Comparison of ENCODE assay signal across 8 cellular contexts in the genomic region with DNA sequence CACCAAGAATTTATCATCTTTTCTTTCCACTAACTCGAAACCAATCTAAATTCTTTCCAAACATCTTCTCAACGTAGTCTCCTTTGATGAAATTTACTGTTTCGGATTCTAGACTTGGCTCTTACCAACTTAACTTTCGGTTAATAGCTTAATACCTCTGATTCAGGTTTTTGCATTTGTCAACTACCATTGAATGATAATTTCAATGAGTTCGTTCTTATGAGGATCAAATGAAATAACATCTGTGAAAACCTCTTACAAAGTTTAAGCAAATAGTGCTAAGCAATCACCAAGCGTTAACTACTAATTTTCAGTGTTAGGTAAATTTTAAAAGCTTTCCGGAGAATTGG. TPM values are rescaled to one million over a fixed set of nuclear protein-coding genes. Genes with fewer than 3 reads are reported as not detected.
DNase-seq lines count a peak whose midpoint lies in the region; ATAC-seq, FAIRE-seq and TF ChIP-seq lines count a peak whose summit lies in the region.

No MANE protein-coding gene starts in this region.

- no peak for ATAC-seq in GM21381 (IDR thresholded peaks at IDR 0.05; ENCODE audit: unreplicated experiment)

- FAIRE-seq in GM18507 (lab: Jason Lieb, UNC) = peak; percentile 18

- H3K36me3 ChIP-seq in SJSA1 = peaks cover 18% of the 10 kb centered on the region

- peaks cover 17% of the 10 kb centered on the region for H3K4me1 ChIP-seq in SJSA1 (replicated peaks)

- no peak for TF ChIP-seq CTCF in fibroblast of the aortic adventitia (IDR thresholded peaks at IDR 0.05; ENCODE audit: insufficient read depth, low read length)

- DNase-seq in GM18507 (ENCODE audit: extremely low spot score, insufficient read length, low read depth) (no peak), SJSA1 (ENCODE audit: low read depth in 1 of 2, low spot score in 2 of 2) (no peak), fibroblast of the aortic adventitia (ENCODE audit: low read depth) (no peak), skeletal muscle cell (ENCODE audit: low read depth) (no peak), hypothalamus (lab: John Stamatoyannopoulos, UW) (no peak)
- DNase-seq in stimulated activated CD4-positive, alpha-beta T cell treated with anti-CD3 and anti-CD28 coated beads, Interleukin-15, amount 100 ng/mL, for 24 hours = no peak
- no peak for DNase-seq in stimulated activated CD4-positive, alpha-beta T cell treated with anti-CD3 and anti-CD28 coated beads, Interleukin-4, amount 100 ng/mL, for 24 hours

- H3K27ac ChIP-seq in SJSA1 = peak overlapping the region; percentile 81

- peak overlapping the region; percentile 99 for H3K4me3 ChIP-seq in SJSA1
- peak overlapping the region; percentile 83 for H3K4me3 ChIP-seq in fibroblast of the aortic adventitia (ENCODE audit: low read depth, low read length)
- peak overlapping the region; percentile 84 for H3K4me3 ChIP-seq in skeletal muscle cell (ENCODE audit: low read depth, low read length)

- H3K27me3 ChIP-seq in SJSA1 (replicated peaks) = no peaks in the 10 kb centered on the region

- no peaks in the 10 kb centered on the region for H3K9me3 ChIP-seq in SJSA1 (replicated peaks)

RNA-seq across cellular contexts. Expression of a gene that starts 0.6 kb away (rescaled TPM):
- 83.1 and 132 TPM in 2 replicates for total RNA-seq in SJSA1 (2014; rRNA removed; shearing (Covaris generic))
- total RNA-seq in fibroblast of the aortic adventitia (ENCODE audit: low replicate concordance) = 40.1 and 118 TPM in 2 replicates

RNA-seq across cellular contexts. Expression of a gene that starts 14.3 kb away (rescaled TPM):
- total RNA-seq in SJSA1 (2014; rRNA removed; shearing (Covaris generic)) = not detected in 2 replicates
- not detected in 2 replicates for total RNA-seq in fibroblast of the aortic adventitia (ENCODE audit: low replicate concordance)

RNA-seq across cellular contexts. Expression of a gene that starts 18.4 kb away (rescaled TPM):
- 144 and 147 TPM in 2 replicates for total RNA-seq in SJSA1 (2014; rRNA removed; shearing (Covaris generic))
- 62.2 and 146 TPM in 2 replicates for total RNA-seq in fibroblast of the aortic adventitia (ENCODE audit: low replicate concordance)

RNA-seq across cellular contexts. Expression of a gene that starts 47.3 kb away (rescaled TPM):
- total RNA-seq in SJSA1 (2014; rRNA removed; shearing (Covaris generic)) = 7.7 and 13.1 TPM in 2 replicates
- 7.3 and 19.2 TPM in 2 replicates for total RNA-seq in fibroblast of the aortic adventitia (ENCODE audit: low replicate concordance)

RNA-seq across cellular contexts. Expression of a gene that starts 57.4 kb away (rescaled TPM):
- 148 and 170 TPM in 2 replicates for total RNA-seq in SJSA1 (2014; rRNA removed; shearing (Covaris generic))
- 102 and 125 TPM in 2 replicates for total RNA-seq in fibroblast of the aortic adventitia (ENCODE audit: low replicate concordance)
